Comparison of ENCODE assay signal across 1 cellular context in genomic region chr19:10292789-10293636, GRCh38.
TF ChIP-seq lines count a peak whose summit lies in the region.

No MANE protein-coding gene starts in this region.

TF ChIP-seq in IMR-90, 13 proteins besides CTCF, POLR2A, EP300 and RAD21 (continued from another document):
- no peak for TF ChIP-seq ELK1 (IDR thresholded peaks at IDR 0.05; ENCODE audit: borderline replicate concordance, low read depth, low read length)
- TF ChIP-seq CHD1 (IDR thresholded peaks at IDR 0.05; ENCODE audit: low read depth, low read length): no peak
- TF ChIP-seq NFE2L2 (IDR thresholded peaks at IDR 0.05; ENCODE audit: low read depth, low read length): no peak
- TF ChIP-seq USF2 (IDR thresholded peaks at IDR 0.05; ENCODE audit: low read depth, low read length): no peak
- TF ChIP-seq MAFK (IDR thresholded peaks at IDR 0.05; ENCODE audit: low read depth, low read length): no peak
- TF ChIP-seq MAZ (IDR thresholded peaks at IDR 0.05; ENCODE audit: borderline replicate concordance, low read depth, low read length): no peak
- no peak for TF ChIP-seq CEBPB (IDR thresholded peaks at IDR 0.05; ENCODE audit: low read depth, low read length)
- no peak for TF ChIP-seq FOS (IDR thresholded peaks at IDR 0.05; ENCODE audit: low read depth, low read length)
- no peak for TF ChIP-seq RFX5 (IDR thresholded peaks at IDR 0.05; ENCODE audit: low read depth, low read length)
- TF ChIP-seq BHLHE40 (IDR thresholded peaks at IDR 0.05; ENCODE audit: low read depth, low read length): no peak
